Comparison of ENCODE assay signal across 13 cellular contexts in genomic region chrX:47196098-47196497, GRCh38. TPM values are rescaled to one million over a fixed set of nuclear protein-coding genes. Genes with fewer than 3 reads are reported as not detected.
A peak's percentile ranks its signal among the peaks of the same experiment; 100 is the strongest.
DNase-seq lines count a peak whose midpoint lies in the region; ATAC-seq, FAIRE-seq and TF ChIP-seq lines count a peak whose summit lies in the region.
"Had no signal": no experiment of that assay in that cellular context is flagged by ENCODE, and none has a peak within 500 bp of the region (broad histone marks: within the 10 kb centered on the region; RNA-seq: fewer than 3 reads in every experiment).

No MANE protein-coding gene starts in this region.

- H3K9me3 Mint-ChIP-seq in activated naive CD8-positive, alpha-beta T cell treated with anti-CD3 and anti-CD28 coated beads, Interleukin-2, amount 50 U/mL, for 24 hours, result no peaks in the 10 kb centered on the region

- intact Hi-C loops in HepG2 (cut with micrococcal nuclease; ENCODE audit: unreplicated experiment), result no loop called here
- intact Hi-C loops in right lobe of liver (cut with DNase I), result no loop called here
- intact Hi-C loops in body of pancreas (cut with DNase I), result no loop called here

- peak overlapping the region; percentile 90 for H3K4me3 Mint-ChIP-seq in activated naive CD8-positive, alpha-beta T cell treated with anti-CD3 and anti-CD28 coated beads, Interleukin-2, amount 50 U/mL, for 24 hours

- TF ChIP-seq POLR2A in HepG2 (IDR thresholded peaks at IDR 0.05; ENCODE audit: insufficient read depth in 1 of 2, low read depth in 2 of 2, low read length in 2 of 2), result no peak
- no peak for TF ChIP-seq POLR2A in right lobe of liver (IDR thresholded peaks at IDR 0.05)
- TF ChIP-seq POLR2A in body of pancreas (IDR thresholded peaks at IDR 0.05), result no peak

- WGBS in HepG2 (ENCODE audit: low lambda C conversion rate), result 71% methylated on average over 3 of the region's 3 CpGs
- WGBS in right lobe of liver (ENCODE audit: insufficient coverage, low coverage, low lambda C conversion rate, missing lambda C conversion rate), result 65% methylated on average over 2 of the region's 3 CpGs
- WGBS in mesenchymal stem cell, result 51% methylated on average over 2 of the region's 3 CpGs
- 38 to 51% methylated on average over 3 of the region's 3 CpGs for WGBS in body of pancreas, 2 donors

- H3K9ac ChIP-seq in HepG2 (ENCODE audit: insufficient read depth, low read depth, low read length) (0 out of 2 replicates have a peak overlapping the region, but pooled peaks have one; percentile 8), mesenchymal stem cell (ENCODE audit: low read length) (peak overlapping the region; percentile 61)

- H2AFZ ChIP-seq in HepG2 (ENCODE audit: low read length) (no peak overlapping the region), mesenchymal stem cell (ENCODE audit: low read depth, low read length) (no peak overlapping the region)

- H3K36me3 ChIP-seq in HepG2 (replicated peaks in 1 of 2; ENCODE audit: control insufficient read depth in 1 of 2, insufficient read depth in 2 of 2, low read length in 2 of 2) (peaks cover 5 to 22% of the 10 kb centered on the region in 2 experiments; a peak in 3 of 5 replicates), right lobe of liver (peaks cover 4 to 29% (median 20%) of the 10 kb centered on the region in 4 donors), mesenchymal stem cell (ENCODE audit: control insufficient read depth in 1 of 2, insufficient read depth in 2 of 2, low read depth in 1 of 2, low read length in 2 of 2) (peaks cover 34 to 50% of the 10 kb centered on the region in 2 experiments), body of pancreas (replicated peaks in 1 of 2; ENCODE audit: insufficient read depth in 1 of 2, low read depth in 2 of 2) (no peaks in the 10 kb centered on the region)

- H3K4me3 ChIP-seq in HepG2 (replicated peaks in 1 of 3; ENCODE audit: insufficient read depth in 1 of 3, low read depth in 2 of 3, low read length in 3 of 3), result peak overlapping the region in 1 of 3 experiments; percentile 16; a peak in 1 of 6 replicates
- H3K4me3 ChIP-seq in right lobe of liver, result no peak overlapping the region
- peak overlapping the region in 1 of 2 experiments; percentile 53 for H3K4me3 ChIP-seq in mesenchymal stem cell (ENCODE audit: insufficient read depth in 1 of 2, low read depth in 1 of 2, low read length in 2 of 2)
- no peak overlapping the region for H3K4me3 ChIP-seq in body of pancreas
- H3K4me3 ChIP-seq: transverse colon had no signal

- no peak overlapping the region for H2AK5ac ChIP-seq in mesenchymal stem cell (ENCODE audit: low read length, severe bottlenecking)

- no peak overlapping the region for H2BK15ac ChIP-seq in mesenchymal stem cell (ENCODE audit: low read depth, poor library complexity, severe bottlenecking)

- peaks cover 44% of the 10 kb centered on the region for H3K79me2 ChIP-seq in HepG2 (ENCODE audit: insufficient read depth, low read length)

- H3K27ac ChIP-seq in HepG2 (ENCODE audit: extremely low read length, insufficient read depth, low read length) (no peak overlapping the region), right lobe of liver (no peak overlapping the region), mesenchymal stem cell (ENCODE audit: low read length, poor library complexity, severe bottlenecking) (no peak overlapping the region), body of pancreas (no peak overlapping the region)

- H3K18ac ChIP-seq in mesenchymal stem cell (ENCODE audit: low read depth in 1 of 2, low read length in 2 of 2), result no peak overlapping the region

- H3K4me1 ChIP-seq in HepG2 (ENCODE audit: insufficient read depth, low read length), result peaks cover 77% of the 10 kb centered on the region
- peaks cover 0 to 43% (median 0%) of the 10 kb centered on the region in 4 donors for H3K4me1 ChIP-seq in right lobe of liver
- H3K4me1 ChIP-seq in mesenchymal stem cell (ENCODE audit: control insufficient read depth, insufficient read depth, low read depth, low read length), result peaks cover 30% of the 10 kb centered on the region
- H3K4me1 ChIP-seq in body of pancreas, result peaks cover 51% of the 10 kb centered on the region

- peaks cover 36% of the 10 kb centered on the region for H3K36me3 Mint-ChIP-seq in activated naive CD8-positive, alpha-beta T cell treated with anti-CD3 and anti-CD28 coated beads, Interleukin-2, amount 50 U/mL, for 24 hours (ENCODE audit: low read depth)

- no peak overlapping the region for H2BK12ac ChIP-seq in mesenchymal stem cell (ENCODE audit: low read length in 2 of 2)

- TF ChIP-seq RAD21 in HepG2 (CRISPR knock-in tag; IDR thresholded peaks at IDR 0.05), result no peak

- TF ChIP-seq CTCF in HepG2 (CRISPR knock-in tag; IDR thresholded peaks at IDR 0.05) (no peak), right lobe of liver (IDR thresholded peaks at IDR 0.05) (no peak), body of pancreas (IDR thresholded peaks at IDR 0.05) (no peak)

- no peak for DNase-seq in HepG2 (ENCODE audit: low spot score)
- DNase-seq in right lobe of liver, result no peak
- DNase-seq in activated naive CD8-positive, alpha-beta T cell treated with anti-CD3 and anti-CD28 coated beads, Interleukin-2, amount 50 U/mL, for 24 hours, result no peak
- DNase-seq in mesenchymal stem cell, result no peak
- DNase-seq in foreskin melanocyte, result no peak
- DNase-seq in body of pancreas, result no peak
- DNase-seq: activated CD4-positive, alpha-beta T cell treated with anti-CD3 and anti-CD28 coated beads, Interleukin-2, amount 50 U/mL, for 1 hour; DMS 273 treated with DMSO at 0.1 percent for 48 hours; NCI-H526; transverse colon had no signal

- CTCF ChIA-PET in HepG2 (lab: Yijun Ruan, JAX; ENCODE audit: low intra/inter-chr PET ratio, low total read pairs), result no interaction called here

- H3K27me3 ChIP-seq in HepG2 (ENCODE audit: control insufficient read depth in 1 of 2, insufficient read depth in 2 of 2, low read length in 2 of 2) (no peaks in the 10 kb centered on the region; a peak in 1 of 5 replicates), right lobe of liver (no peaks in the 10 kb centered on the region), mesenchymal stem cell (ENCODE audit: control insufficient read depth in 1 of 2, insufficient read depth in 1 of 2, low read length in 2 of 2) (peaks cover 0 to 6% of the 10 kb centered on the region in 2 experiments), body of pancreas (no peaks in the 10 kb centered on the region)
- H3K27me3 ChIP-seq: transverse colon had no signal

- no peak overlapping the region for H4K91ac ChIP-seq in mesenchymal stem cell (ENCODE audit: low read length)

- TF ChIP-seq EP300 in HepG2 (IDR thresholded peaks at IDR 0.05; ENCODE audit: low read depth in 2 of 2, low read length in 2 of 2) (no peak), HepG2 (CRISPR knock-in tag; IDR thresholded peaks at IDR 0.05; ENCODE audit: borderline replicate concordance) (no peak)

- POLR2A ChIA-PET in HepG2 (lab: Yijun Ruan, JAX), result interaction anchor here (0.6 kb wide), 1 partner anchor 187 kb away, joined by 3 read pairs; no protein-coding TSS in a partner anchor

- in situ Hi-C loops in HepG2 (cut with HindIII; ENCODE audit: extremely low pct_ligation_motif_present, low pct_unique_long_range_greater_than_20kb), result no loop called here

- no peak overlapping the region for H4K8ac ChIP-seq in mesenchymal stem cell (ENCODE audit: low read length)

- no peak overlapping the region for H2BK120ac ChIP-seq in mesenchymal stem cell (ENCODE audit: low read depth, low read length)

- no peak overlapping the region for H3K4ac ChIP-seq in mesenchymal stem cell (ENCODE audit: low read depth in 1 of 2, low read length in 2 of 2)

- H3K14ac ChIP-seq in mesenchymal stem cell (ENCODE audit: low read length in 2 of 2), result no peak overlapping the region

- FAIRE-seq in HepG2 (lab: Jason Lieb, UNC), result no peak

- H4K20me1 ChIP-seq in HepG2 (ENCODE audit: insufficient read depth, low read length), result peaks cover 8% of the 10 kb centered on the region

- peaks cover 9% of the 10 kb centered on the region for H3K79me1 ChIP-seq in mesenchymal stem cell (replicated peaks; ENCODE audit: low read length, poor library complexity, severe bottlenecking)

- no peak overlapping the region for H3K23ac ChIP-seq in mesenchymal stem cell (ENCODE audit: low read length in 2 of 2)

- ATAC-seq in HepG2 (no peak), right lobe of liver (no peak), body of pancreas (no peak), HG03457 (IDR thresholded peaks at IDR 0.05; ENCODE audit: unreplicated experiment) (no peak), GM18873 (IDR thresholded peaks at IDR 0.05; ENCODE audit: low FRiP score, unreplicated experiment) (no peak)
- ATAC-seq in activated naive CD8-positive, alpha-beta T cell treated with anti-CD3 and anti-CD28 coated beads, Interleukin-2, amount 50 U/mL, for 24 hours, result no peak
- ATAC-seq: esophagus mucosa had no signal

- BruUV-seq in HepG2 (replicated peaks; lab: Mats Ljungman, UMichigan), result no TSS peak

- H3K27me3 Mint-ChIP-seq in activated naive CD8-positive, alpha-beta T cell treated with anti-CD3 and anti-CD28 coated beads, Interleukin-2, amount 50 U/mL, for 24 hours, result no peaks in the 10 kb centered on the region

- H3K27ac Mint-ChIP-seq in activated naive CD8-positive, alpha-beta T cell treated with anti-CD3 and anti-CD28 coated beads, Interleukin-2, amount 50 U/mL, for 24 hours, result peak overlapping the region; percentile 87

- H3K9me3 ChIP-seq in HepG2 (ENCODE audit: low read length) (no peaks in the 10 kb centered on the region), right lobe of liver (no peaks in the 10 kb centered on the region), mesenchymal stem cell (ENCODE audit: control insufficient read depth, low read length) (no peaks in the 10 kb centered on the region), body of pancreas (no peaks in the 10 kb centered on the region)
- H3K9me3 ChIP-seq: transverse colon had no signal

- peaks cover 45% of the 10 kb centered on the region for H3K4me1 Mint-ChIP-seq in activated naive CD8-positive, alpha-beta T cell treated with anti-CD3 and anti-CD28 coated beads, Interleukin-2, amount 50 U/mL, for 24 hours

- peak overlapping the region; percentile 47 for H3K4me2 ChIP-seq in HepG2 (ENCODE audit: low read depth, low read length)
- H3K4me2 ChIP-seq in mesenchymal stem cell (ENCODE audit: low read length, poor library complexity, severe bottlenecking), result peak overlapping the region; percentile 2

- H2BK5ac ChIP-seq in mesenchymal stem cell (ENCODE audit: low read depth, low read length, poor library complexity, severe bottlenecking), result no peak overlapping the region

RNA-seq across cellular contexts. Expression of gene UBA1, which starts 2.5 kb away (rescaled TPM):
- total RNA-seq in HepG2 (2016; rRNA removed; fragmentation: Illumina TruSeq; extraction: Trizol) (93.3 and 95.6 TPM in 2 replicates), right lobe of liver (100 to 1,000 TPM in 4 of 6 experiments, 10 to 100 TPM in 2; 85.1 to 120 (median 107) TPM), body of pancreas (10 to 100 TPM; 70.8 to 82.4 TPM)
- 5.4 and 7.1 TPM in 2 replicates for total RNA-seq in HepG2 (2016; cell fraction: cytosol; rRNA removed; fragmentation: Illumina TruSeq; extraction: Trizol; ENCODE audit: low read depth)
- total RNA-seq in HepG2 (2016; cell fraction: insoluble cytoplasmic fraction; rRNA removed; fragmentation: Illumina TruSeq; extraction: Trizol), result 77.7 and 94.2 TPM in 2 replicates
- total RNA-seq in HepG2 (2016; cell fraction: membrane; rRNA removed; fragmentation: Illumina TruSeq; extraction: Trizol), result 18.1 and 19.1 TPM in 2 replicates
- 55.6 and 61.3 TPM in 2 replicates for total RNA-seq in HepG2 (2016; cell fraction: nucleus; rRNA removed; fragmentation: Illumina TruSeq; extraction: Trizol)
- polyA plus RNA-seq in HepG2 (2011; rRNA removed), result 129 and 146 TPM in 2 replicates
- 77.3 and 97.9 TPM in 2 replicates for polyA plus RNA-seq in HepG2 (2011; cell fraction: cytosol; rRNA removed)
- 223 and 227 TPM in 2 replicates for polyA plus RNA-seq in HepG2 (2011; cell fraction: nucleus; rRNA removed)
- 84.6 and 94.4 TPM in 2 replicates for polyA plus RNA-seq in HepG2 (2012)
- polyA plus RNA-seq in HepG2 (2016; cell fraction: cytosol; fragmentation: Illumina TruSeq; extraction: Trizol; ENCODE audit: low read depth), result 4.8 and 5.6 TPM in 2 replicates
- 93.8 and 120 TPM in 2 replicates for polyA plus RNA-seq in HepG2 (2016; cell fraction: insoluble cytoplasmic fraction; fragmentation: Illumina TruSeq; extraction: Trizol; ENCODE audit: low read depth)
- 10.0 and 13.0 TPM in 2 replicates for polyA plus RNA-seq in HepG2 (2016; cell fraction: membrane; fragmentation: Illumina TruSeq; extraction: Trizol; ENCODE audit: low read depth)
- 158 and 178 TPM in 2 replicates for polyA plus RNA-seq in HepG2 (2016; cell fraction: nucleus; fragmentation: Illumina TruSeq; extraction: Trizol; ENCODE audit: insufficient read depth, low read depth)
- polyA minus RNA-seq in HepG2 (2011; rRNA and poly(A)+ RNA removed; ENCODE audit: low replicate concordance), result 280 and 721 TPM in 2 replicates
- polyA minus RNA-seq in HepG2 (2011; cell fraction: cytosol; rRNA and poly(A)+ RNA removed), result 69.7 and 70.1 TPM in 2 replicates
- 44.2 and 45.4 TPM in 2 replicates for polyA minus RNA-seq in HepG2 (2011; cell fraction: nucleus; rRNA and poly(A)+ RNA removed)
- 135 TPM for polyA plus RNA-seq in mesenchymal stem cell (2013, experiment 1 of 2)
- 128 TPM for polyA plus RNA-seq in mesenchymal stem cell (2013, experiment 2 of 2)

RNA-seq across cellular contexts. Expression of gene CDK16, which starts 22.4 kb away (rescaled TPM):
- total RNA-seq in HepG2 (2016; rRNA removed; fragmentation: Illumina TruSeq; extraction: Trizol) (54.0 and 64.5 TPM in 2 replicates), right lobe of liver (10 to 100 TPM; 14.6 to 37.4 (median 29.5) TPM), body of pancreas (10 to 100 TPM; 53.2 to 83.4 TPM)
- total RNA-seq in HepG2 (2016; cell fraction: cytosol; rRNA removed; fragmentation: Illumina TruSeq; extraction: Trizol; ENCODE audit: low read depth), result 42.6 and 48.2 TPM in 2 replicates
- total RNA-seq in HepG2 (2016; cell fraction: insoluble cytoplasmic fraction; rRNA removed; fragmentation: Illumina TruSeq; extraction: Trizol), result 46.2 and 63.4 TPM in 2 replicates
- total RNA-seq in HepG2 (2016; cell fraction: membrane; rRNA removed; fragmentation: Illumina TruSeq; extraction: Trizol), result 101 and 102 TPM in 2 replicates
- 48.0 and 50.2 TPM in 2 replicates for total RNA-seq in HepG2 (2016; cell fraction: nucleus; rRNA removed; fragmentation: Illumina TruSeq; extraction: Trizol)
- 221 and 225 TPM in 2 replicates for polyA plus RNA-seq in HepG2 (2011; rRNA removed)
- 159 and 189 TPM in 2 replicates for polyA plus RNA-seq in HepG2 (2011; cell fraction: cytosol; rRNA removed)
- 710 and 899 TPM in 2 replicates for polyA plus RNA-seq in HepG2 (2011; cell fraction: nucleus; rRNA removed)
- polyA plus RNA-seq in HepG2 (2012), result 70.8 and 105 TPM in 2 replicates
- 81.6 and 88.2 TPM in 2 replicates for polyA plus RNA-seq in HepG2 (2016; cell fraction: cytosol; fragmentation: Illumina TruSeq; extraction: Trizol; ENCODE audit: low read depth)
- 86.5 and 108 TPM in 2 replicates for polyA plus RNA-seq in HepG2 (2016; cell fraction: insoluble cytoplasmic fraction; fragmentation: Illumina TruSeq; extraction: Trizol; ENCODE audit: low read depth)
- polyA plus RNA-seq in HepG2 (2016; cell fraction: membrane; fragmentation: Illumina TruSeq; extraction: Trizol; ENCODE audit: low read depth), result 133 and 157 TPM in 2 replicates
- polyA plus RNA-seq in HepG2 (2016; cell fraction: nucleus; fragmentation: Illumina TruSeq; extraction: Trizol; ENCODE audit: insufficient read depth, low read depth), result 147 and 168 TPM in 2 replicates
- polyA minus RNA-seq in HepG2 (2011; rRNA and poly(A)+ RNA removed; ENCODE audit: low replicate concordance), result 219 and 435 TPM in 2 replicates
- 89.3 and 94.1 TPM in 2 replicates for polyA minus RNA-seq in HepG2 (2011; cell fraction: cytosol; rRNA and poly(A)+ RNA removed)
- 94.1 and 102 TPM in 2 replicates for polyA minus RNA-seq in HepG2 (2011; cell fraction: nucleus; rRNA and poly(A)+ RNA removed)
- 82.5 TPM for polyA plus RNA-seq in mesenchymal stem cell (2013, experiment 1 of 2)
- polyA plus RNA-seq in mesenchymal stem cell (2013, experiment 2 of 2), result 79.5 TPM

RNA-seq across cellular contexts. Expression of gene USP11, which starts 36.7 kb away (rescaled TPM):
- 23.8 and 33.6 TPM in 2 replicates for total RNA-seq in HepG2 (2016; rRNA removed; fragmentation: Illumina TruSeq; extraction: Trizol)
- 4.6 and 5.6 TPM in 2 replicates for total RNA-seq in HepG2 (2016; cell fraction: cytosol; rRNA removed; fragmentation: Illumina TruSeq; extraction: Trizol; ENCODE audit: low read depth)
- total RNA-seq in HepG2 (2016; cell fraction: insoluble cytoplasmic fraction; rRNA removed; fragmentation: Illumina TruSeq; extraction: Trizol), result 23.6 and 32.3 TPM in 2 replicates
- total RNA-seq in HepG2 (2016; cell fraction: membrane; rRNA removed; fragmentation: Illumina TruSeq; extraction: Trizol), result 5.5 and 6.3 TPM in 2 replicates
- total RNA-seq in HepG2 (2016; cell fraction: nucleus; rRNA removed; fragmentation: Illumina TruSeq; extraction: Trizol), result 21.6 and 22.6 TPM in 2 replicates
- 31.7 and 38.8 TPM in 2 replicates for polyA plus RNA-seq in HepG2 (2011; rRNA removed)
- polyA plus RNA-seq in HepG2 (2011; cell fraction: cytosol; rRNA removed), result 17.8 and 18.8 TPM in 2 replicates
- polyA plus RNA-seq in HepG2 (2011; cell fraction: nucleus; rRNA removed), result 103 TPM in 2 replicates
- 56.6 and 70.9 TPM in 2 replicates for polyA plus RNA-seq in HepG2 (2012)
- polyA plus RNA-seq in HepG2 (2016; cell fraction: cytosol; fragmentation: Illumina TruSeq; extraction: Trizol; ENCODE audit: low read depth), result 2.1 and 3.2 TPM in 2 replicates
- 21.0 and 30.4 TPM in 2 replicates for polyA plus RNA-seq in HepG2 (2016; cell fraction: insoluble cytoplasmic fraction; fragmentation: Illumina TruSeq; extraction: Trizol; ENCODE audit: low read depth)
- polyA plus RNA-seq in HepG2 (2016; cell fraction: membrane; fragmentation: Illumina TruSeq; extraction: Trizol; ENCODE audit: low read depth), result 4.6 and 5.3 TPM in 2 replicates
- polyA plus RNA-seq in HepG2 (2016; cell fraction: nucleus; fragmentation: Illumina TruSeq; extraction: Trizol; ENCODE audit: insufficient read depth, low read depth), result 45.2 and 50.2 TPM in 2 replicates
- 100 and 124 TPM in 2 replicates for polyA minus RNA-seq in HepG2 (2011; rRNA and poly(A)+ RNA removed; ENCODE audit: low replicate concordance)
- 41.3 and 57.4 TPM in 2 replicates for polyA minus RNA-seq in HepG2 (2011; cell fraction: cytosol; rRNA and poly(A)+ RNA removed)
- polyA minus RNA-seq in HepG2 (2011; cell fraction: nucleus; rRNA and poly(A)+ RNA removed), result 55.4 and 68.5 TPM in 2 replicates
- 10 to 100 TPM in 3 of 6 experiments, 1 to 10 TPM in 3; 7.1 to 14.7 (median 11.4) TPM for total RNA-seq in right lobe of liver
- 33.1 TPM for polyA plus RNA-seq in mesenchymal stem cell (2013, experiment 1 of 2)
- 33.0 TPM for polyA plus RNA-seq in mesenchymal stem cell (2013, experiment 2 of 2)
- total RNA-seq in body of pancreas, result 10 to 100 TPM; 23.1 to 33.3 TPM

RNA-seq across cellular contexts. Expression of gene RBM10, which starts 51.1 kb away (rescaled TPM):
- total RNA-seq in HepG2 (2016; rRNA removed; fragmentation: Illumina TruSeq; extraction: Trizol) (41.6 and 43.1 TPM in 2 replicates), right lobe of liver (10 to 100 TPM; 12.5 to 20.8 (median 15.2) TPM), body of pancreas (10 to 100 TPM; 16.1 to 29.0 TPM)
- total RNA-seq in HepG2 (2016; cell fraction: cytosol; rRNA removed; fragmentation: Illumina TruSeq; extraction: Trizol; ENCODE audit: low read depth), result 3.1 and 4.0 TPM in 2 replicates
- 35.5 and 44.5 TPM in 2 replicates for total RNA-seq in HepG2 (2016; cell fraction: insoluble cytoplasmic fraction; rRNA removed; fragmentation: Illumina TruSeq; extraction: Trizol)
- total RNA-seq in HepG2 (2016; cell fraction: membrane; rRNA removed; fragmentation: Illumina TruSeq; extraction: Trizol), result 12.2 and 12.8 TPM in 2 replicates
- total RNA-seq in HepG2 (2016; cell fraction: nucleus; rRNA removed; fragmentation: Illumina TruSeq; extraction: Trizol), result 22.5 and 26.2 TPM in 2 replicates
- polyA plus RNA-seq in HepG2 (2011; rRNA removed), result 15.8 and 15.9 TPM in 2 replicates
- polyA plus RNA-seq in HepG2 (2011; cell fraction: cytosol; rRNA removed), result 10.4 and 16.9 TPM in 2 replicates
- 45.1 and 59.0 TPM in 2 replicates for polyA plus RNA-seq in HepG2 (2011; cell fraction: nucleus; rRNA removed)
- polyA plus RNA-seq in HepG2 (2012), result 14.1 and 15.9 TPM in 2 replicates
- 2.7 and 3.4 TPM in 2 replicates for polyA plus RNA-seq in HepG2 (2016; cell fraction: cytosol; fragmentation: Illumina TruSeq; extraction: Trizol; ENCODE audit: low read depth)
- 29.5 and 39.2 TPM in 2 replicates for polyA plus RNA-seq in HepG2 (2016; cell fraction: insoluble cytoplasmic fraction; fragmentation: Illumina TruSeq; extraction: Trizol; ENCODE audit: low read depth)
- 6.9 and 7.3 TPM in 2 replicates for polyA plus RNA-seq in HepG2 (2016; cell fraction: membrane; fragmentation: Illumina TruSeq; extraction: Trizol; ENCODE audit: low read depth)
- 49.1 and 54.4 TPM in 2 replicates for polyA plus RNA-seq in HepG2 (2016; cell fraction: nucleus; fragmentation: Illumina TruSeq; extraction: Trizol; ENCODE audit: insufficient read depth, low read depth)
- polyA minus RNA-seq in HepG2 (2011; rRNA and poly(A)+ RNA removed; ENCODE audit: low replicate concordance), result 24.6 and 41.4 TPM in 2 replicates
- polyA minus RNA-seq in HepG2 (2011; cell fraction: cytosol; rRNA and poly(A)+ RNA removed), result 10.8 and 15.2 TPM in 2 replicates
- polyA minus RNA-seq in HepG2 (2011; cell fraction: nucleus; rRNA and poly(A)+ RNA removed), result 9.4 and 10.0 TPM in 2 replicates
- 23.0 TPM for polyA plus RNA-seq in mesenchymal stem cell (2013, experiment 1 of 2)
- polyA plus RNA-seq in mesenchymal stem cell (2013, experiment 2 of 2), result 22.4 TPM

RNA-seq across cellular contexts. Expression of gene NDUFB11, which starts 51.6 kb away (rescaled TPM):
- total RNA-seq in HepG2 (2016; rRNA removed; fragmentation: Illumina TruSeq; extraction: Trizol) (94.8 and 100 TPM in 2 replicates), right lobe of liver (10 to 100 TPM; 37.8 to 64.0 (median 50.7) TPM), body of pancreas (10 to 100 TPM; 66.7 to 80.1 TPM)
- 63.5 and 69.5 TPM in 2 replicates for total RNA-seq in HepG2 (2016; cell fraction: cytosol; rRNA removed; fragmentation: Illumina TruSeq; extraction: Trizol; ENCODE audit: low read depth)
- 101 and 102 TPM in 2 replicates for total RNA-seq in HepG2 (2016; cell fraction: insoluble cytoplasmic fraction; rRNA removed; fragmentation: Illumina TruSeq; extraction: Trizol)
- 56.7 and 63.8 TPM in 2 replicates for total RNA-seq in HepG2 (2016; cell fraction: membrane; rRNA removed; fragmentation: Illumina TruSeq; extraction: Trizol)
- total RNA-seq in HepG2 (2016; cell fraction: nucleus; rRNA removed; fragmentation: Illumina TruSeq; extraction: Trizol), result 50.3 and 51.3 TPM in 2 replicates
- polyA plus RNA-seq in HepG2 (2011; rRNA removed), result 46.6 and 53.9 TPM in 2 replicates
- polyA plus RNA-seq in HepG2 (2011; cell fraction: cytosol; rRNA removed), result 62.7 and 82.8 TPM in 2 replicates
- polyA plus RNA-seq in HepG2 (2011; cell fraction: nucleus; rRNA removed), result 23.0 and 26.5 TPM in 2 replicates
- polyA plus RNA-seq in HepG2 (2012), result 42.6 and 54.4 TPM in 2 replicates
- 79.8 and 82.5 TPM in 2 replicates for polyA plus RNA-seq in HepG2 (2016; cell fraction: cytosol; fragmentation: Illumina TruSeq; extraction: Trizol; ENCODE audit: low read depth)
- polyA plus RNA-seq in HepG2 (2016; cell fraction: insoluble cytoplasmic fraction; fragmentation: Illumina TruSeq; extraction: Trizol; ENCODE audit: low read depth), result 92.6 and 96.5 TPM in 2 replicates
- 57.9 and 58.0 TPM in 2 replicates for polyA plus RNA-seq in HepG2 (2016; cell fraction: membrane; fragmentation: Illumina TruSeq; extraction: Trizol; ENCODE audit: low read depth)
- polyA plus RNA-seq in HepG2 (2016; cell fraction: nucleus; fragmentation: Illumina TruSeq; extraction: Trizol; ENCODE audit: insufficient read depth, low read depth), result 81.9 and 89.2 TPM in 2 replicates
- polyA minus RNA-seq in HepG2 (2011; rRNA and poly(A)+ RNA removed; ENCODE audit: low replicate concordance), result 77.2 and 279 TPM in 2 replicates
- 29.8 and 30.6 TPM in 2 replicates for polyA minus RNA-seq in HepG2 (2011; cell fraction: cytosol; rRNA and poly(A)+ RNA removed)
- 7.1 and 9.5 TPM in 2 replicates for polyA minus RNA-seq in HepG2 (2011; cell fraction: nucleus; rRNA and poly(A)+ RNA removed)
- polyA plus RNA-seq in mesenchymal stem cell (2013, experiment 1 of 2), result 88.0 TPM
- 88.0 TPM for polyA plus RNA-seq in mesenchymal stem cell (2013, experiment 2 of 2)
